ENCODE assay signal across 12 cellular contexts in the genomic region with DNA sequence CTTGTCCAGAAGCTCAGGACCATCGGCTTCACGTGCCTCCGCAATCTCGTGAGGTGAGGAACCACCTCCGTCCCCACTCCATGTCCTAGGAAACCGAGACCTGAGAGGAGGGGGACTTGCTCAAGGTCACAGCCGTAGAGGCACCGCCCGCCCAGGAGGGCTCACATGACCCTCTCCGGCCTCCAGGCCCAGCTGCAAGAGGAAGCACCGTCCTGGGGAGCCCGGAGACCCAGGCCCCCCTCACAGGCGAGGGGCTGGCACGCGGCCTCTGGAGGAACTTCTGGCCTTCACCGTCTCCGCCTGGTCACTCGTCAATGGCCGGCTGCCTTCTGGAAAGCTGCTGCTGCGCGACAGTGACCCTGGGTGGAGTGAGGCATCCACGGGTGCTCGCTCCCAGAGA. TPM values are rescaled to one million over a fixed set of nuclear protein-coding genes. Genes with fewer than 3 reads are reported as not detected.
A peak's percentile ranks its signal among the peaks of the same experiment; 100 is the strongest.
DNase-seq lines count a peak whose midpoint lies in the region; ATAC-seq, FAIRE-seq and TF ChIP-seq lines count a peak whose summit lies in the region.
"Had no signal": no experiment of that assay in that cellular context is flagged by ENCODE, and none has a peak within 500 bp of the region (broad histone marks: within the 10 kb centered on the region; RNA-seq: fewer than 3 reads in every experiment).

No MANE protein-coding gene starts in this region.

- H3K27me3 ChIP-seq in right lobe of liver: no peaks in the 10 kb centered on the region
- peaks cover 0 to 7% of the 10 kb centered on the region in 2 experiments; a peak in 3 of 5 replicates for H3K27me3 ChIP-seq in HepG2 (ENCODE audit: control insufficient read depth in 1 of 2, insufficient read depth in 2 of 2, low read length in 2 of 2)

- peak overlapping the region; percentile 89 for H3K4me3 Mint-ChIP-seq in T-helper 17 cell

- WGBS in right lobe of liver (ENCODE audit: insufficient coverage, low coverage, low lambda C conversion rate, missing lambda C conversion rate): 64% methylated on average over 6 of the region's 23 CpGs
- WGBS in HepG2 (ENCODE audit: low lambda C conversion rate): 67% methylated on average over 6 of the region's 23 CpGs

- H3K79me2 ChIP-seq in HepG2 (ENCODE audit: insufficient read depth, low read length): no peaks in the 10 kb centered on the region

- H3K4me1 Mint-ChIP-seq in T-helper 17 cell: peaks cover 21% of the 10 kb centered on the region

- BruUV-seq in HepG2 (replicated peaks; lab: Mats Ljungman, UMichigan): no TSS peak

- in situ Hi-C loops in HepG2 (cut with HindIII; ENCODE audit: extremely low pct_ligation_motif_present, low pct_unique_long_range_greater_than_20kb): no loop called here

- CTCF ChIA-PET in HepG2 (lab: Yijun Ruan, JAX; ENCODE audit: low intra/inter-chr PET ratio, low total read pairs): no interaction called here

- H3K27me3 Mint-ChIP-seq in T-helper 17 cell: no peaks in the 10 kb centered on the region

- no peak for DNase-seq in right lobe of liver
- no peak for DNase-seq in HepG2 (ENCODE audit: low spot score)
- no peak for DNase-seq in T-helper 17 cell
- DNase-seq in islet precursor cell: peak; percentile 46
- DNase-seq in NCI-H2196 (lab: John Stamatoyannopoulos, UW; ENCODE audit: unreplicated experiment): no peak
- DNase-seq in NCI-H2227 treated with DMSO at 0.1 percent for 48 hours (lab: John Stamatoyannopoulos, UW): no peak
- DNase-seq: cortex of kidney, NCI-H1092 treated with DMSO at 0.1 percent for 48 hours, SHP77 had no signal

- H3K4me1 ChIP-seq in right lobe of liver (peaks cover 0 to 4% (median 0%) of the 10 kb centered on the region in 4 donors), HepG2 (ENCODE audit: insufficient read depth, low read length) (peaks cover 24% of the 10 kb centered on the region)

- TF ChIP-seq POLR2A in right lobe of liver (IDR thresholded peaks at IDR 0.05) (no peak), HepG2 (IDR thresholded peaks at IDR 0.05; ENCODE audit: insufficient read depth in 1 of 2, low read depth in 2 of 2, low read length in 2 of 2) (no peak)

- no peaks in the 10 kb centered on the region for H3K36me3 Mint-ChIP-seq in T-helper 17 cell (ENCODE audit: low read depth)

- H3K4me2 ChIP-seq in HepG2 (ENCODE audit: low read depth, low read length): no peak overlapping the region

- FAIRE-seq in HepG2 (lab: Jason Lieb, UNC): no peak
- FAIRE-seq: D721Med had no signal

- H3K36me3 ChIP-seq in right lobe of liver (no peaks in the 10 kb centered on the region), HepG2 (replicated peaks in 1 of 2; ENCODE audit: control insufficient read depth in 1 of 2, insufficient read depth in 2 of 2, low read length in 2 of 2) (no peaks in the 10 kb centered on the region)

- H3K27ac ChIP-seq in right lobe of liver: peak overlapping the region; percentile 15 to 63 (median 53)
- H3K27ac ChIP-seq in HepG2 (ENCODE audit: extremely low read length, insufficient read depth, low read length): no peak overlapping the region

- intact Hi-C loops in right lobe of liver (cut with DNase I) (no loop called here), HepG2 (cut with micrococcal nuclease; ENCODE audit: unreplicated experiment) (no loop called here)

- ATAC-seq in right lobe of liver: peak; percentile 8 to 22 (median 16)
- ATAC-seq in HepG2: no peak
- ATAC-seq in T-helper 17 cell: no peak
- no peak for ATAC-seq in HG02571 (IDR thresholded peaks at IDR 0.05; ENCODE audit: unreplicated experiment)
- ATAC-seq in HG02840 (IDR thresholded peaks at IDR 0.05; ENCODE audit: low FRiP score, unreplicated experiment): no peak

- POLR2A ChIA-PET in HepG2 (lab: Yijun Ruan, JAX): no interaction called here

- no peaks in the 10 kb centered on the region for H4K20me1 ChIP-seq in HepG2 (ENCODE audit: insufficient read depth, low read length)

- H3K4me3 ChIP-seq in right lobe of liver: peak overlapping the region in 1 of 3 donors; percentile 29
- H3K4me3 ChIP-seq in HepG2 (replicated peaks in 1 of 3; ENCODE audit: insufficient read depth in 1 of 3, low read depth in 2 of 3, low read length in 3 of 3): no peak overlapping the region

- no peak overlapping the region for H3K9ac ChIP-seq in HepG2 (ENCODE audit: insufficient read depth, low read depth, low read length)

- H2AFZ ChIP-seq in HepG2 (ENCODE audit: low read length): no peak overlapping the region

- TF ChIP-seq RAD21 in HepG2 (CRISPR knock-in tag; IDR thresholded peaks at IDR 0.05): no peak

- H3K9me3 ChIP-seq in right lobe of liver (no peaks in the 10 kb centered on the region), HepG2 (ENCODE audit: low read length) (no peaks in the 10 kb centered on the region), T-helper 17 cell (ENCODE audit: control insufficient read depth, low read length, poor library complexity, severe bottlenecking) (no peaks in the 10 kb centered on the region)

- peak overlapping the region; percentile 90 for H3K27ac Mint-ChIP-seq in T-helper 17 cell

- TF ChIP-seq CTCF in right lobe of liver (IDR thresholded peaks at IDR 0.05) (no peak), HepG2 (CRISPR knock-in tag; IDR thresholded peaks at IDR 0.05) (no peak)

- TF ChIP-seq EP300 in HepG2 (IDR thresholded peaks at IDR 0.05; ENCODE audit: low read depth in 2 of 2, low read length in 2 of 2): no peak
- TF ChIP-seq EP300 in HepG2 (CRISPR knock-in tag; IDR thresholded peaks at IDR 0.05; ENCODE audit: borderline replicate concordance): no peak

RNA-seq across cellular contexts. Expression of a gene that starts 24.2 kb away (rescaled TPM):
- total RNA-seq in right lobe of liver (1 to 10 TPM in 4 of 6 experiments, under 1 TPM in 2; 0.92 to 2.4 (median 1.6) TPM), HepG2 (2016; rRNA removed; fragmentation: Illumina TruSeq; extraction: Trizol) (0.14 and 0.18 TPM in 2 replicates), T-helper 17 cell (10 to 100 TPM; 59.5 to 60.4 TPM)
- total RNA-seq in HepG2 (2016; cell fraction: cytosol; rRNA removed; fragmentation: Illumina TruSeq; extraction: Trizol; ENCODE audit: low read depth): not detected in 2 replicates
- total RNA-seq in HepG2 (2016; cell fraction: insoluble cytoplasmic fraction; rRNA removed; fragmentation: Illumina TruSeq; extraction: Trizol): 0.15 and 0.26 TPM in 2 replicates
- 0.15 TPM in 1 of 2 replicates, not detected in the other for total RNA-seq in HepG2 (2016; cell fraction: membrane; rRNA removed; fragmentation: Illumina TruSeq; extraction: Trizol)
- total RNA-seq in HepG2 (2016; cell fraction: nucleus; rRNA removed; fragmentation: Illumina TruSeq; extraction: Trizol): 0.50 and 0.68 TPM in 2 replicates
- polyA plus RNA-seq in HepG2 (2011; rRNA removed): 0.51 and 0.62 TPM in 2 replicates
- 0.37 and 0.43 TPM in 2 replicates for polyA plus RNA-seq in HepG2 (2011; cell fraction: cytosol; rRNA removed)
- polyA plus RNA-seq in HepG2 (2011; cell fraction: nucleus; rRNA removed): 0.63 and 0.69 TPM in 2 replicates
- polyA plus RNA-seq in HepG2 (2012): 0.25 and 0.30 TPM in 2 replicates
- polyA plus RNA-seq in HepG2 (2016; cell fraction: cytosol; fragmentation: Illumina TruSeq; extraction: Trizol; ENCODE audit: low read depth): 0.03 and 0.11 TPM in 2 replicates
- 0.12 and 0.21 TPM in 2 replicates for polyA plus RNA-seq in HepG2 (2016; cell fraction: insoluble cytoplasmic fraction; fragmentation: Illumina TruSeq; extraction: Trizol; ENCODE audit: low read depth)
- polyA plus RNA-seq in HepG2 (2016; cell fraction: membrane; fragmentation: Illumina TruSeq; extraction: Trizol; ENCODE audit: low read depth): 0.07 and 0.10 TPM in 2 replicates
- 0.11 and 0.22 TPM in 2 replicates for polyA plus RNA-seq in HepG2 (2016; cell fraction: nucleus; fragmentation: Illumina TruSeq; extraction: Trizol; ENCODE audit: insufficient read depth, low read depth)
- polyA minus RNA-seq in HepG2 (2011; rRNA and poly(A)+ RNA removed; ENCODE audit: low replicate concordance): 0.62 and 23.9 TPM in 2 replicates
- 0.26 and 0.49 TPM in 2 replicates for polyA minus RNA-seq in HepG2 (2011; cell fraction: cytosol; rRNA and poly(A)+ RNA removed)
- polyA minus RNA-seq in HepG2 (2011; cell fraction: nucleus; rRNA and poly(A)+ RNA removed): 0.12 and 0.13 TPM in 2 replicates

RNA-seq across cellular contexts. Expression of a gene that starts 37.4 kb away (rescaled TPM):
- total RNA-seq in right lobe of liver: under 1 TPM in 5 of 6 experiments, not detected in 1; 0.11 to 0.43 (median 0.22) TPM
- 0.66 and 1.2 TPM in 2 replicates for total RNA-seq in HepG2 (2016; rRNA removed; fragmentation: Illumina TruSeq; extraction: Trizol)
- total RNA-seq in HepG2 (2016; cell fraction: cytosol; rRNA removed; fragmentation: Illumina TruSeq; extraction: Trizol; ENCODE audit: low read depth): 1.1 TPM in 2 replicates
- total RNA-seq in HepG2 (2016; cell fraction: insoluble cytoplasmic fraction; rRNA removed; fragmentation: Illumina TruSeq; extraction: Trizol): 0.85 and 1.0 TPM in 2 replicates
- total RNA-seq in HepG2 (2016; cell fraction: membrane; rRNA removed; fragmentation: Illumina TruSeq; extraction: Trizol): 1.7 TPM in 2 replicates
- total RNA-seq in HepG2 (2016; cell fraction: nucleus; rRNA removed; fragmentation: Illumina TruSeq; extraction: Trizol): 0.28 and 1.4 TPM in 2 replicates
- 0.33 and 0.67 TPM in 2 replicates for polyA plus RNA-seq in HepG2 (2011; rRNA removed)
- polyA plus RNA-seq in HepG2 (2011; cell fraction: cytosol; rRNA removed): 0.47 and 1.0 TPM in 2 replicates
- polyA plus RNA-seq in HepG2 (2011; cell fraction: nucleus; rRNA removed): 0.66 and 0.87 TPM in 2 replicates
- 0.69 and 0.78 TPM in 2 replicates for polyA plus RNA-seq in HepG2 (2012)
- 1.2 and 1.6 TPM in 2 replicates for polyA plus RNA-seq in HepG2 (2016; cell fraction: cytosol; fragmentation: Illumina TruSeq; extraction: Trizol; ENCODE audit: low read depth)
- polyA plus RNA-seq in HepG2 (2016; cell fraction: insoluble cytoplasmic fraction; fragmentation: Illumina TruSeq; extraction: Trizol; ENCODE audit: low read depth): 0.74 and 0.82 TPM in 2 replicates
- polyA plus RNA-seq in HepG2 (2016; cell fraction: membrane; fragmentation: Illumina TruSeq; extraction: Trizol; ENCODE audit: low read depth): 1.7 TPM in 2 replicates
- polyA plus RNA-seq in HepG2 (2016; cell fraction: nucleus; fragmentation: Illumina TruSeq; extraction: Trizol; ENCODE audit: insufficient read depth, low read depth): 0.56 and 0.57 TPM in 2 replicates
- polyA minus RNA-seq in HepG2 (2011; rRNA and poly(A)+ RNA removed; ENCODE audit: low replicate concordance): 0.16 and 1.9 TPM in 2 replicates
- polyA minus RNA-seq in HepG2 (2011; cell fraction: cytosol; rRNA and poly(A)+ RNA removed): 0.70 and 0.79 TPM in 2 replicates
- 0.52 and 1.1 TPM in 2 replicates for polyA minus RNA-seq in HepG2 (2011; cell fraction: nucleus; rRNA and poly(A)+ RNA removed)
- total RNA-seq in T-helper 17 cell: under 1 TPM in 1 of 2 donors, not detected in 1; 0.17 TPM

Comparison
In these comparisons a context has a peak if more than half of its experiments do, and no peak if none do; other contexts are left out.
1. ATAC-seq: peak in right lobe of liver (4 of 4); none in HepG2 (single experiment), T-helper 17 cell (single experiment), HG02571 (single experiment) and HG02840 (single experiment).
2. RNA of a gene that starts 24.2 kb away (total RNA-seq): 59.5 to 60.4 TPM in T-helper 17 cell; 0.92 to 2.4 TPM in right lobe of liver and 0.14 to 0.68 TPM in HepG2; every median in the first group is over 10 times any median in the second.